Comparison of ENCODE assay signal across 12 cellular contexts in the genomic region with DNA sequence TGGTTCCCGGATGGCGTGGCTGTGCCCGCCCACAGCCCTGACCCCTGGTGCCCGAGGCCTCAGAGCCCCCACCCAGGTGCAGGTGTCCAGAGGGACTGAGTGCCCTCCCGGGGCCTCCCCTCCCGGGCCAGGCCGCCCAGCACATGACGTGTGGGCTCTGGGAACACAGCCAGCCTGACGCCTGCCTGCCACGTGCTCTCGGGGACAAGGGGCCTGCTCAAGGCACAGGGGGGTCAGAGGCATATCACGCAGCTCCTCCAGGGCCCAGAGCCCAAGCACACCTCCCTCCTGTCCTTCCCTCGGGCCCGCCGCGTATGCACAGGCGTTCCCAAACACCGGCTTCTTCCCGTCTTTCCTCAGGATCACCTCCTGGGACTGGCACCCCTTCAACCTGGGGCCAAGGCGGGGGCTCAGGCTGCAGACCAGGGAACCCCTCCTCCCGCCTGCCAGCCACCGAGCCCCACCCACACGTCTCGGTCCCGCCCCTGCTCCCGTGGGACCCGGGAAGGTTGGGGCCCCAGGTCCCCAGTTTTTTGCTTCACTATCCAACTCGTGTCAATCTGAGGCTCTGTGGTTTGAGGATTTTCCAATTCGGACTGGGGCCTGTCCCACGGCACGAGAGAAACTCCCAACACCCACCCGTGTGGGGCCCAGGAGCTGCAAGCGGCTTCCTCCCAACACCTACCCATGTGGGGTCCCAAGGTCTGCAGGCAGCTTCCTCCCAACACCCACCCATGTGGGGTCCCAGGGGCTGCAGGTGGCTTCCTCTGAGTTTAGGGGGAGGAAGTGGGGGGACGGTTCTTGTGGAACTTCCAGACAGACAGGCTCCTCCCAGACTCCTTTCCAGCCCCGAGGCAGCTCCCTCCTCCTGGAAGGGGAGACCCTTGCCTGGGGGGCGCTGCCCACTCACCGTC. TPM values are rescaled to one million over a fixed set of nuclear protein-coding genes. Genes with fewer than 3 reads are reported as not detected.
DNase-seq lines count a peak whose midpoint lies in the region; ATAC-seq, FAIRE-seq and TF ChIP-seq lines count a peak whose summit lies in the region.
"Had no signal": no experiment of that assay in that cellular context is flagged by ENCODE, and none has a peak within 500 bp of the region (broad histone marks: within the 10 kb centered on the region; RNA-seq: fewer than 3 reads in every experiment).

No MANE protein-coding gene starts in this region.

- no peak for TF ChIP-seq CTCF in activated CD8-positive, alpha-beta T cell treated with anti-CD3 and anti-CD28 coated beads for 36 hours (IDR thresholded peaks at IDR 0.05)

- peak; percentile 59 for DNase-seq in activated T-cell treated with anti-CD3 and anti-CD28 coated beads, Interleukin-2, amount 50 U/mL, for 24 hours
- DNase-seq in activated T-cell treated with anti-CD3 and anti-CD28 coated beads, Interleukin-2, amount 50 U/mL, for 1 hour = no peak
- peak; percentile 35 for DNase-seq in activated CD8-positive, alpha-beta T cell treated with anti-CD3 and anti-CD28 coated beads for 36 hours
- DNase-seq in left ventricle myocardium superior (peak; percentile 74), superior temporal gyrus (ENCODE audit: extremely low spot score) (peak; percentile 22), urothelium cell line (ENCODE audit: low spot score) (no peak), GM12891 (ENCODE audit: insufficient read length, low spot score) (no peak), COLO829 (ENCODE audit: low spot score) (no peak)
- DNase-seq: dorsolateral prefrontal cortex, NCI-H1694 treated with DMSO at 0.1 percent for 48 hours had no signal

- H3K27me3 Mint-ChIP-seq in activated T-cell treated with anti-CD3 and anti-CD28 coated beads, Interleukin-2, amount 50 U/mL, for 24 hours = peaks cover 11% of the 10 kb centered on the region
- H3K27me3 Mint-ChIP-seq in activated CD8-positive, alpha-beta T cell treated with anti-CD3 and anti-CD28 coated beads for 36 hours = no peaks in the 10 kb centered on the region

- FAIRE-seq in urothelium cell line (lab: Jason Lieb, UNC) (no peak), GM12891 (lab: Jason Lieb, UNC) (no peak)

- CTCF ChIA-PET in activated CD8-positive, alpha-beta T cell treated with anti-CD3 and anti-CD28 coated beads for 36 hours (lab: Charles Lee) = interaction anchor here (1.2 to 1.8 kb wide), 7 partner anchors 9 to 101 kb away, joined by 3 to 15 read pairs (median 3); a partner anchor contains a TSS

- no peak overlapping the region for H3K27ac Mint-ChIP-seq in activated T-cell treated with anti-CD3 and anti-CD28 coated beads, Interleukin-2, amount 50 U/mL, for 24 hours
- H3K27ac Mint-ChIP-seq in activated CD8-positive, alpha-beta T cell treated with anti-CD3 and anti-CD28 coated beads for 36 hours = peak overlapping the region; percentile 75
- H3K27ac Mint-ChIP-seq: activated naive CD4-positive, alpha-beta T cell treated with anti-CD3 and anti-CD28 coated beads, Interleukin-2, amount 50 U/mL, for 72 hours had no signal

- ATAC-seq in activated CD8-positive, alpha-beta T cell treated with anti-CD3 and anti-CD28 coated beads for 36 hours = peak; percentile 29
- peak; percentile 76 for ATAC-seq in left ventricle myocardium superior

- TF ChIP-seq POLR2A in GM12891 (IDR thresholded peaks at IDR 0.05; ENCODE audit: low read depth, low read length) = no peak

- intact Hi-C loops in activated CD8-positive, alpha-beta T cell treated with anti-CD3 and anti-CD28 coated beads for 36 hours (cut with micrococcal nuclease) = loop anchor here (10.0 kb wide), 1 partner anchor 64 kb away; a partner anchor contains a TSS
- intact Hi-C loops in left ventricle myocardium superior (cut with micrococcal nuclease) = no loop called here

- peaks cover 12% of the 10 kb centered on the region for H3K4me1 Mint-ChIP-seq in activated T-cell treated with anti-CD3 and anti-CD28 coated beads, Interleukin-2, amount 50 U/mL, for 24 hours (ENCODE audit: low read depth)
- peaks cover 21% of the 10 kb centered on the region for H3K4me1 Mint-ChIP-seq in activated CD8-positive, alpha-beta T cell treated with anti-CD3 and anti-CD28 coated beads for 36 hours (ENCODE audit: low read depth)

- no peaks in the 10 kb centered on the region for H3K9me3 Mint-ChIP-seq in activated T-cell treated with anti-CD3 and anti-CD28 coated beads, Interleukin-2, amount 50 U/mL, for 24 hours
- H3K9me3 Mint-ChIP-seq in activated CD8-positive, alpha-beta T cell treated with anti-CD3 and anti-CD28 coated beads for 36 hours = no peaks in the 10 kb centered on the region
- H3K9me3 Mint-ChIP-seq: activated naive CD4-positive, alpha-beta T cell treated with anti-CD3 and anti-CD28 coated beads, Interleukin-2, amount 50 U/mL, for 72 hours had no signal

- POLR2A ChIA-PET in activated CD8-positive, alpha-beta T cell treated with anti-CD3 and anti-CD28 coated beads for 36 hours (lab: Charles Lee) = interaction anchor here (1.3 to 2.9 kb wide), 2 partner anchors 13 to 25 kb away, joined by 3 to 35 read pairs; no protein-coding TSS in a partner anchor

- H3K36me3 Mint-ChIP-seq in activated T-cell treated with anti-CD3 and anti-CD28 coated beads, Interleukin-2, amount 50 U/mL, for 24 hours (ENCODE audit: low read depth) = no peaks in the 10 kb centered on the region
- no peaks in the 10 kb centered on the region for H3K36me3 Mint-ChIP-seq in activated CD8-positive, alpha-beta T cell treated with anti-CD3 and anti-CD28 coated beads for 36 hours (ENCODE audit: low read depth)
- H3K36me3 Mint-ChIP-seq: activated naive CD4-positive, alpha-beta T cell treated with anti-CD3 and anti-CD28 coated beads, Interleukin-2, amount 50 U/mL, for 72 hours had no signal

- H3K4me3 Mint-ChIP-seq in activated T-cell treated with anti-CD3 and anti-CD28 coated beads, Interleukin-2, amount 50 U/mL, for 24 hours = peak overlapping the region; percentile 59
- H3K4me3 Mint-ChIP-seq in activated CD8-positive, alpha-beta T cell treated with anti-CD3 and anti-CD28 coated beads for 36 hours = peak overlapping the region; percentile 70

TF ChIP-seq in GM12891, 5 proteins besides CTCF, POLR2A, EP300 and RAD21:
- no peak for TF ChIP-seq TAF1 (IDR thresholded peaks at IDR 0.05; ENCODE audit: low read depth, low read length)
- TF ChIP-seq POU2F2 (IDR thresholded peaks at IDR 0.05; ENCODE audit: low read depth, low read length) = no peak
- no peak for TF ChIP-seq PAX5 (IDR thresholded peaks at IDR 0.05; ENCODE audit: insufficient read depth, low read length, severe bottlenecking)
- no peak; the same call in 1 of the 2 replicates for TF ChIP-seq SPI1 (IDR thresholded peaks at IDR 0.05; ENCODE audit: low read depth, low read length)
- TF ChIP-seq POLR2AphosphoS5 (IDR thresholded peaks at IDR 0.05; ENCODE audit: low read depth, low read length) = no peak

RNA-seq across cellular contexts. Expression of a gene that starts 1.5 kb away (rescaled TPM):
- 1 to 10 TPM; 2.6 to 3.2 TPM for total RNA-seq in activated CD8-positive, alpha-beta T cell treated with anti-CD3 and anti-CD28 coated beads for 36 hours
- 10.6 TPM for total RNA-seq in left ventricle myocardium superior
- polyA plus RNA-seq in GM12891 (2012; ENCODE audit: low read depth, missing spikeins) = 0.77 TPM
- polyA plus RNA-seq: neural cell had no signal

RNA-seq across cellular contexts. Expression of a gene that starts 7.1 kb away (rescaled TPM):
- total RNA-seq in activated CD8-positive, alpha-beta T cell treated with anti-CD3 and anti-CD28 coated beads for 36 hours = not detected
- 17.4 TPM for total RNA-seq in left ventricle myocardium superior
- 0.15 TPM for polyA plus RNA-seq in GM12891 (2012; ENCODE audit: low read depth, missing spikeins)
- total RNA-seq: activated naive CD4-positive, alpha-beta T cell treated with anti-CD3 and anti-CD28 coated beads, Interleukin-2, amount 50 U/mL, for 72 hours had no signal
- polyA plus RNA-seq: neural cell had no signal

RNA-seq across cellular contexts. Expression of a gene that starts 16.8 kb away (rescaled TPM):
- total RNA-seq in activated CD8-positive, alpha-beta T cell treated with anti-CD3 and anti-CD28 coated beads for 36 hours = not detected
- not detected for total RNA-seq in left ventricle myocardium superior
- not detected for polyA plus RNA-seq in GM12891 (2012; ENCODE audit: low read depth, missing spikeins)
- total RNA-seq: activated naive CD4-positive, alpha-beta T cell treated with anti-CD3 and anti-CD28 coated beads, Interleukin-2, amount 50 U/mL, for 72 hours had no signal
- polyA plus RNA-seq: neural cell had no signal

RNA-seq across cellular contexts. Expression of a gene that starts 23.1 kb away (rescaled TPM):
- total RNA-seq in activated CD8-positive, alpha-beta T cell treated with anti-CD3 and anti-CD28 coated beads for 36 hours = not detected
- 0.59 TPM for total RNA-seq in left ventricle myocardium superior
- not detected for polyA plus RNA-seq in GM12891 (2012; ENCODE audit: low read depth, missing spikeins)
- total RNA-seq: activated naive CD4-positive, alpha-beta T cell treated with anti-CD3 and anti-CD28 coated beads, Interleukin-2, amount 50 U/mL, for 72 hours had no signal
- polyA plus RNA-seq: neural cell had no signal

RNA-seq across cellular contexts. Expression of a gene that starts 28.9 kb away (rescaled TPM):
- total RNA-seq in activated CD8-positive, alpha-beta T cell treated with anti-CD3 and anti-CD28 coated beads for 36 hours = under 1 TPM in 1 of 2 experiments, not detected in 1; 0.14 TPM
- 22.3 TPM for total RNA-seq in left ventricle myocardium superior
- polyA plus RNA-seq in GM12891 (2012; ENCODE audit: low read depth, missing spikeins) = 0.45 TPM

Comparison
In these comparisons a context has a peak if more than half of its experiments do, and no peak if none do; other contexts are left out.
1. DNase-seq: peak in activated T-cell treated with anti-CD3 and anti-CD28 coated beads, Interleukin-2, amount 50 U/mL, for 24 hours (single experiment), activated CD8-positive, alpha-beta T cell treated with anti-CD3 and anti-CD28 coated beads for 36 hours (single experiment), left ventricle myocardium superior (single experiment) and superior temporal gyrus (single experiment); none in activated T-cell treated with anti-CD3 and anti-CD28 coated beads, Interleukin-2, amount 50 U/mL, for 1 hour (single experiment), urothelium cell line (single experiment), GM12891 (single experiment) and COLO829 (single experiment).
2. RNA of a gene that starts 7.1 kb away (total RNA-seq): 17.4 TPM in left ventricle myocardium superior (single experiment); not detected in activated CD8-positive, alpha-beta T cell treated with anti-CD3 and anti-CD28 coated beads for 36 hours; every median in the first group is over 10 times any median in the second.